13 cellular contexts compared by ENCODE assay signal in the genomic region with DNA sequence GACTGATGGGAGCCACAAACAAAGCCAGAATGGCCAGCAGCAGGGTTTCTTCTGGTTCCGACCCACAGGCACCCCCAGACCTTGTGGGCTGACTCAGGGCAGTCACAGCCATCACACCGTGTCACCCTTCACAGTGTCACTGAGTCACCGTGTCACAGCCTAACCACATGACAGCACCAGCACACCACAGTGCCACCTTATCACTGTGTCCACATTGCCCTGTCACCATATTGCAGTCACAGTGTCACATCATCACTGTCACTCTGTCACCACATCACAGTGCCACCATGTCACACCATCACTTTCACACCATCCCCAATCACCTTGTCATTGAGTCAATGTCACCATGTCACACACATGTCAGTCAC.
DNase-seq lines count a peak whose midpoint lies in the region; ATAC-seq and TF ChIP-seq lines count a peak whose summit lies in the region.
"Had no signal": no experiment of that assay in that cellular context is flagged by ENCODE, and none has a peak within 500 bp of the region (broad histone marks: within the 10 kb centered on the region; RNA-seq: fewer than 3 reads in every experiment).

No MANE protein-coding gene starts in this region.

- H3K27me3 ChIP-seq in left lung = no peaks in the 10 kb centered on the region

- ATAC-seq in left lung = peak; percentile 26
- no peak for ATAC-seq in GM21737 (IDR thresholded peaks at IDR 0.05; ENCODE audit: unreplicated experiment)
- ATAC-seq in HG03135 (IDR thresholded peaks at IDR 0.05; ENCODE audit: unreplicated experiment) = no peak

- intact Hi-C loops in left lung (cut with DNase I) = no loop called here

- no peaks in the 10 kb centered on the region for H3K36me3 Mint-ChIP-seq in activated CD4-positive, alpha-beta memory T cell treated with anti-CD3 and anti-CD28 coated beads, Interleukin-2, amount 10 ng/mL, durations not matched to agents 7 days and 5 days (ENCODE audit: low read depth)

- H3K36me3 ChIP-seq in left lung = no peaks in the 10 kb centered on the region

- H3K4me3 ChIP-seq in left lung = no peak overlapping the region
- H3K4me3 ChIP-seq: mucosa of descending colon had no signal

- H3K4me1 Mint-ChIP-seq in activated CD4-positive, alpha-beta memory T cell treated with anti-CD3 and anti-CD28 coated beads, Interleukin-2, amount 10 ng/mL, durations not matched to agents 7 days and 5 days = peaks cover 2% of the 10 kb centered on the region

- CTCF ChIA-PET in activated CD4-positive, alpha-beta memory T cell treated with anti-CD3 and anti-CD28 coated beads, Interleukin-2, amount 10 ng/mL, durations not matched to agents 7 days and 5 days (lab: Charles Lee) = no interaction called here

- no peaks in the 10 kb centered on the region for H3K9me3 Mint-ChIP-seq in activated CD4-positive, alpha-beta memory T cell treated with anti-CD3 and anti-CD28 coated beads, Interleukin-2, amount 10 ng/mL, durations not matched to agents 7 days and 5 days

- POLR2A ChIA-PET in activated CD4-positive, alpha-beta memory T cell treated with anti-CD3 and anti-CD28 coated beads, Interleukin-2, amount 10 ng/mL, durations not matched to agents 7 days and 5 days (lab: Charles Lee) = no interaction called here

- H3K27me3 Mint-ChIP-seq in activated CD4-positive, alpha-beta memory T cell treated with anti-CD3 and anti-CD28 coated beads, Interleukin-2, amount 10 ng/mL, durations not matched to agents 7 days and 5 days = no peaks in the 10 kb centered on the region

- no peak overlapping the region for H3K4me3 Mint-ChIP-seq in activated CD4-positive, alpha-beta memory T cell treated with anti-CD3 and anti-CD28 coated beads, Interleukin-2, amount 10 ng/mL, durations not matched to agents 7 days and 5 days

- peak overlapping the region in 1 of 2 donors; percentile 46 for H3K27ac ChIP-seq in left lung

- H3K4me1 ChIP-seq in left lung = peaks cover 4 to 18% of the 10 kb centered on the region in 2 donors

- no peak for TF ChIP-seq CTCF in left lung (IDR thresholded peaks at IDR 0.05)

- peak; percentile 51 for DNase-seq in stimulated activated CD4-positive, alpha-beta T cell treated with anti-CD3 and anti-CD28 coated beads, Interleukin-15, amount 100 ng/mL, for 24 hours
- no peak for DNase-seq in stimulated activated CD4-positive, alpha-beta T cell treated with anti-CD3 and anti-CD28 coated beads, Interleukin-12 subunit alpha, Interleukin-12 subunit beta, amount 100 ng/mL, for 4 hours
- peak; percentile 20 for DNase-seq in activated CD4-positive, alpha-beta memory T cell treated with anti-CD3 and anti-CD28 coated beads, Interleukin-2, amount 10 ng/mL, durations not matched to agents 7 days and 5 days
- DNase-seq in left lung (no peak), HPDE6-E6E7 (ENCODE audit: extremely low spot score) (no peak), NCI-H2107 (lab: John Stamatoyannopoulos, UW) (no peak)
- DNase-seq: anterior cingulate cortex; COR-L47; mucosa of descending colon; NCI-H1694; stimulated activated naive CD4-positive, alpha-beta T cell had no signal

- H3K27ac Mint-ChIP-seq in activated CD4-positive, alpha-beta memory T cell treated with anti-CD3 and anti-CD28 coated beads, Interleukin-2, amount 10 ng/mL, durations not matched to agents 7 days and 5 days = no peak overlapping the region

- H3K9me3 ChIP-seq in left lung = no peaks in the 10 kb centered on the region
- H3K9me3 ChIP-seq: mucosa of descending colon had no signal

Comparison
In these comparisons a context has a peak if more than half of its experiments do, and no peak if none do; other contexts are left out.
1. DNase-seq: peak in stimulated activated CD4-positive, alpha-beta T cell treated with anti-CD3 and anti-CD28 coated beads, Interleukin-15, amount 100 ng/mL, for 24 hours (single experiment) and activated CD4-positive, alpha-beta memory T cell treated with anti-CD3 and anti-CD28 coated beads, Interleukin-2, amount 10 ng/mL, durations not matched to agents 7 days and 5 days (single experiment); none in stimulated activated CD4-positive, alpha-beta T cell treated with anti-CD3 and anti-CD28 coated beads, Interleukin-12 subunit alpha, Interleukin-12 subunit beta, amount 100 ng/mL, for 4 hours (single experiment), left lung (0 of 2), HPDE6-E6E7 (single experiment) and NCI-H2107 (single experiment).